ENCODE assay signal across 22 cellular contexts in genomic region chr2:178188466-178188865, GRCh38.
"Had no signal": no experiment of that assay in that cellular context is flagged by ENCODE, and none has a peak within 500 bp of the region (broad histone marks: within the 10 kb centered on the region; RNA-seq: fewer than 3 reads in every experiment).

No MANE protein-coding gene starts in this region.

- H3K4me1 ChIP-seq: SJCRH30 had no signal

- H3K4me3 ChIP-seq: ascending aorta, SJCRH30, SK-N-MC had no signal

- H3K27ac ChIP-seq: ascending aorta, SJCRH30, SK-N-MC had no signal

- DNase-seq: activated CD4-positive, alpha-beta T cell treated with anti-CD3 and anti-CD28 coated beads, Interleukin-2, amount 10 ng/mL, durations not matched to agents 24 days and 14 days; activated CD4-positive, alpha-beta T cell treated with anti-CD3 and anti-CD28 coated beads, Interleukin-2, amount 50 U/mL, for 4 hours; activated CD8-positive, alpha-beta T cell treated with anti-CD3 and anti-CD28 coated beads for 36 hours; activated effector memory CD4-positive, alpha-beta T cell treated with anti-CD3 and anti-CD28 coated beads, Interleukin-2, amount 50 U/mL, for 16 hours; activated naive CD4-positive, alpha-beta T cell; activated naive CD8-positive, alpha-beta T cell treated with anti-CD3 and anti-CD28 coated beads, Interleukin-2, amount 10 ng/mL, durations not matched to agents 7 days and 5 days; activated T-cell treated with anti-CD3 and anti-CD28 coated beads, Interleukin-2, amount 50 U/mL, for 1 hour; activated T-cell treated with anti-CD3 and anti-CD28 coated beads, Interleukin-2, amount 50 U/mL, for 72 hours; amygdala; Kasumi-1; KG1; NCI-H1105 treated with DMSO at 0.1 percent for 48 hours; NCI-H1436; NCI-H1694; NCI-H1930; NCI-H2081 treated with DMSO at 0.1 percent for 48 hours; NCI-H345; NCI-H524 treated with DMSO at 0.1 percent for 48 hours; SHP77; SJCRH30 had no signal

- H3K27me3 ChIP-seq: ascending aorta, SJCRH30 had no signal

- H3K9me3 ChIP-seq: ascending aorta, SJCRH30 had no signal

- H3K36me3 ChIP-seq: ascending aorta, SJCRH30 had no signal
